1 cellular context compared by ENCODE assay signal in the genomic region with DNA sequence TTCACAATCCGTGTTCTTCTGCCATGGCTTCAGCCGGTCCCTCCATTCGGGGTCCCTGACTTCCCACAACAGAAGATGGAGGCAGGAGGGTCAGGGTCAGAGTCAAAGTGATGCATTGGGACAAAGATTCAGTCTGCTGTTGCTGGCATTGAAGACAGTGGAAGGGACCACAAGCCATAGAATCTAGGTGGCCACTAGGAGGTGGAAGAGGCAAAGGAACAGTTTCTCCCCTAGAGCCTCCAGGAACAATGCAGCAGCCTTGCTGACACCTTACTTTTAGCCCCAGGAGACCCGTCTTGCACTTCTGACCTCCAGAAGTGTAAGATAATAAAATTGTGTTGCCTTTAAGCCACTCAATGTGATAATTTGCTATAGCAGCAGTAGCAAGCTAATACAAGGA.
TF ChIP-seq lines count a peak whose summit lies in the region.

No MANE protein-coding gene starts in this region.

TF ChIP-seq in HepG2, 621 proteins besides CTCF, POLR2A, EP300 and RAD21:
- TF ChIP-seq, protein P1, sequence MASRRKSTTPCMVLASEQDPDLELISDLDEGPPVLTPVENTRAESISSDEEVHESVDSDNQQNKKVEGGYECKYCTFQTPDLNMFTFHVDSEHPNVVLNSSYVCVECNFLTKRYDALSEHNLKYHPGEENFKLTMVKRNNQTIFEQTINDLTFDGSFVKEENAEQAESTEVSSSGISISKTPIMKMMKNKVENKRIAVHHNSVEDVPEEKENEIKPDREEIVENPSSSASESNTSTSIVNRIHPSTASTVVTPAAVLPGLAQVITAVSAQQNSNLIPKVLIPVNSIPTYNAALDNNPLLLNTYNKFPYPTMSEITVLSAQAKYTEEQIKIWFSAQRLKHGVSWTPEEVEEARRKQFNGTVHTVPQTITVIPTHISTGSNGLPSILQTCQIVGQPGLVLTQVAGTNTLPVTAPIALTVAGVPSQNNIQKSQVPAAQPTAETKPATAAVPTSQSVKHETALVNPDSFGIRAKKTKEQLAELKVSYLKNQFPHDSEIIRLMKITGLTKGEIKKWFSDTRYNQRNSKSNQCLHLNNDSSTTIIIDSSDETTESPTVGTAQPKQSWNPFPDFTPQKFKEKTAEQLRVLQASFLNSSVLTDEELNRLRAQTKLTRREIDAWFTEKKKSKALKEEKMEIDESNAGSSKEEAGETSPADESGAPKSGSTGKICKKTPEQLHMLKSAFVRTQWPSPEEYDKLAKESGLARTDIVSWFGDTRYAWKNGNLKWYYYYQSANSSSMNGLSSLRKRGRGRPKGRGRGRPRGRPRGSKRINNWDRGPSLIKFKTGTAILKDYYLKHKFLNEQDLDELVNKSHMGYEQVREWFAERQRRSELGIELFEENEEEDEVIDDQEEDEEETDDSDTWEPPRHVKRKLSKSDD (CRISPR knock-in tag; IDR thresholded peaks at IDR 0.05; ENCODE audit: low read depth): no peak
- TF ChIP-seq SIN3B (IDR thresholded peaks at IDR 0.05; ENCODE audit: low read length): no peak
- TF ChIP-seq, protein P2, sequence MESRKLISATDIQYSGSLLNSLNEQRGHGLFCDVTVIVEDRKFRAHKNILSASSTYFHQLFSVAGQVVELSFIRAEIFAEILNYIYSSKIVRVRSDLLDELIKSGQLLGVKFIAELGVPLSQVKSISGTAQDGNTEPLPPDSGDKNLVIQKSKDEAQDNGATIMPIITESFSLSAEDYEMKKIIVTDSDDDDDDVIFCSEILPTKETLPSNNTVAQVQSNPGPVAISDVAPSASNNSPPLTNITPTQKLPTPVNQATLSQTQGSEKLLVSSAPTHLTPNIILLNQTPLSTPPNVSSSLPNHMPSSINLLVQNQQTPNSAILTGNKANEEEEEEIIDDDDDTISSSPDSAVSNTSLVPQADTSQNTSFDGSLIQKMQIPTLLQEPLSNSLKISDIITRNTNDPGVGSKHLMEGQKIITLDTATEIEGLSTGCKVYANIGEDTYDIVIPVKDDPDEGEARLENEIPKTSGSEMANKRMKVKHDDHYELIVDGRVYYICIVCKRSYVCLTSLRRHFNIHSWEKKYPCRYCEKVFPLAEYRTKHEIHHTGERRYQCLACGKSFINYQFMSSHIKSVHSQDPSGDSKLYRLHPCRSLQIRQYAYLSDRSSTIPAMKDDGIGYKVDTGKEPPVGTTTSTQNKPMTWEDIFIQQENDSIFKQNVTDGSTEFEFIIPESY (CRISPR knock-in tag; IDR thresholded peaks at IDR 0.05): no peak
- TF ChIP-seq STAG1 (CRISPR knock-in tag; IDR thresholded peaks at IDR 0.05): peak; percentile 72
